ENCODE assay signal across 9 cellular contexts in the genomic region with DNA sequence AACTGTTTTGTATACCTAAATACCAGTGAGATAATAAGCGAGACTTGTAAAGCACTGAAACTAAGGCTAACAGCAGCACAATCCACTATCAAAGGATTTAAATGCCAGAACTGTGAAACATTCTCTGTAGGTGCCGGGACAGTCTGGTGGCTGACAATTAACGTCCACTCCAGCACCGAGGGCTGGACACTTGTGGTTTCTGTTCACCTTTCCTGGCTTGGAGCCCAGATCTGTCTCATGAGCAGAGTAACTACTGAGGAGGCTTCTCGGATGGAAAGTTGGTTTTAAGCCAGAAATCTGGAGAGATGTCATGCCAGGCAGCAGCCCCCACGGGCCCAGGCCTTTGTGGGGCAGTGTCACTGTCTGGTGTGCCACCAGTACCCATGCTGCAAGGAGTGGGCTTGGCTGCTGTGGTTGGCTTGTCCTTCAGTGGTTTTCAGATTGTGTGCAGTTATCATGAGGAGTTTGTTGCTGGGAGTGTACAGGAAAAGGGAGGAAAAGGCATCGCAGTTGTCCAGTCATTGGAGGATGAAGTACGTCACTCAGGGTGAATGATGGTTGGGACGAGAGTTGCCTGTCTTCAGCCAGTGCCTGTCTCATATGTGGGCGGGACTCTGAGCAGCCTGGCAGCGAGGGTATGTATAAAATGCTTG. TPM values are rescaled to one million over a fixed set of nuclear protein-coding genes. Genes with fewer than 3 reads are reported as not detected.
A peak's percentile ranks its signal among the peaks of the same experiment; 100 is the strongest.
DNase-seq lines count a peak whose midpoint lies in the region; ATAC-seq, FAIRE-seq and TF ChIP-seq lines count a peak whose summit lies in the region.
"Had no signal": no experiment of that assay in that cellular context is flagged by ENCODE, and none has a peak within 500 bp of the region (broad histone marks: within the 10 kb centered on the region; RNA-seq: fewer than 3 reads in every experiment).

No MANE protein-coding gene starts in this region.

- ATAC-seq in HG02870 (IDR thresholded peaks at IDR 0.05; ENCODE audit: unreplicated experiment) (no peak), GM19455 (IDR thresholded peaks at IDR 0.05; ENCODE audit: unreplicated experiment) (no peak)

- H3K27me3 ChIP-seq in astrocyte (ENCODE audit: insufficient read depth, low read length), result no peaks in the 10 kb centered on the region

- H3K79me2 ChIP-seq in astrocyte (ENCODE audit: insufficient read depth, low read length), result no peaks in the 10 kb centered on the region

- H2AFZ ChIP-seq in astrocyte (ENCODE audit: low read depth, low read length), result no peak overlapping the region

- FAIRE-seq in astrocyte (lab: Jason Lieb, UNC), result peak; percentile 50
- FAIRE-seq: GM19239 had no signal

- peak overlapping the region; percentile 75 for H3K4me2 ChIP-seq in astrocyte (ENCODE audit: low read length)

- H3K4me1 ChIP-seq in astrocyte (ENCODE audit: insufficient read depth, low read length), result peaks cover 20% of the 10 kb centered on the region

- H3K27me3 Mint-ChIP-seq in astrocyte (ENCODE audit: low read depth, unreplicated experiment), result no peaks in the 10 kb centered on the region

- peak overlapping the region; percentile 42 for H3K27ac Mint-ChIP-seq in astrocyte (ENCODE audit: unreplicated experiment)

- no peak for TF ChIP-seq CTCF in AG10803 (conservative IDR thresholded peaks at IDR 0.05; ENCODE audit: low read length)
- no peak for TF ChIP-seq CTCF in astrocyte (IDR thresholded peaks at IDR 0.05; ENCODE audit: insufficient read depth, low read depth, low read length)

- DNase-seq in AG10803 (ENCODE audit: low read depth) (peak; percentile 20), LHCN-M2 (ENCODE audit: low read depth) (peak; percentile 36), astrocyte (ENCODE audit: low read depth) (peak; percentile 83), kidney glomerular epithelial cell (lab: John Stamatoyannopoulos, UW) (peak; percentile 97), GOT3 (lab: John Stamatoyannopoulos, UW) (no peak)
- DNase-seq in activated CD4-positive, alpha-beta T cell treated with anti-CD3 and anti-CD28 coated beads, Interleukin-2, amount 50 U/mL, for 48 hours, result no peak

- H4K20me1 ChIP-seq in astrocyte (ENCODE audit: insufficient read depth, low read length), result peaks cover 63% of the 10 kb centered on the region

- H3K4me1 Mint-ChIP-seq in astrocyte (ENCODE audit: low read depth, unreplicated experiment), result peaks cover 39% of the 10 kb centered on the region

- H3K4me3 ChIP-seq in AG10803 (ENCODE audit: low read length) (no peak overlapping the region), astrocyte (ENCODE audit: insufficient read depth, low read depth, low read length) (no peak overlapping the region)

- H3K36me3 ChIP-seq in astrocyte (ENCODE audit: insufficient read depth, low read length), result peaks cover 44% of the 10 kb centered on the region

- H3K9me3 ChIP-seq in astrocyte (ENCODE audit: insufficient read depth, low read depth, low read length), result no peaks in the 10 kb centered on the region

- H3K9me3 Mint-ChIP-seq in astrocyte (ENCODE audit: unreplicated experiment), result no peaks in the 10 kb centered on the region

- peaks cover 43% of the 10 kb centered on the region for H3K36me3 Mint-ChIP-seq in astrocyte (ENCODE audit: low read depth, unreplicated experiment)

- H3K4me3 Mint-ChIP-seq in astrocyte (ENCODE audit: unreplicated experiment), result peak overlapping the region; percentile 58

- no peak overlapping the region for H3K9ac ChIP-seq in astrocyte (ENCODE audit: low read length)

- peak overlapping the region; percentile 36 for H3K27ac ChIP-seq in astrocyte (ENCODE audit: low read depth, low read length)

RNA-seq across cellular contexts. Expression of gene UBN1, which starts 35.5 kb away (rescaled TPM):
- 27.6 and 28.1 TPM in 2 replicates for total RNA-seq in LHCN-M2 (2014; rRNA removed)
- 13.9 TPM for polyA plus RNA-seq in LHCN-M2 (2012)
- total RNA-seq in astrocyte, result 42.9 and 45.3 TPM in 2 replicates

RNA-seq across cellular contexts. Expression of gene GLYR1, which starts 35.7 kb away (rescaled TPM):
- total RNA-seq in LHCN-M2 (2014; rRNA removed) (38.3 and 52.8 TPM in 2 replicates), astrocyte (69.9 and 77.8 TPM in 2 replicates)
- 41.8 TPM for polyA plus RNA-seq in LHCN-M2 (2012)

RNA-seq across cellular contexts. Expression of gene PPL, which starts 54.2 kb away (rescaled TPM):
- 0.13 and 0.86 TPM in 2 replicates for total RNA-seq in LHCN-M2 (2014; rRNA removed)
- 0.58 TPM for polyA plus RNA-seq in LHCN-M2 (2012)
- total RNA-seq in astrocyte, result 5.8 and 12.3 TPM in 2 replicates

Comparison
In these comparisons a context has a peak if more than half of its experiments do, and no peak if none do; other contexts are left out.
1. DNase-seq: peak in AG10803 (single experiment), LHCN-M2 (single experiment), astrocyte (single experiment) and kidney glomerular epithelial cell (single experiment); none in activated CD4-positive, alpha-beta T cell treated with anti-CD3 and anti-CD28 coated beads, Interleukin-2, amount 50 U/mL, for 48 hours (0 of 2) and GOT3 (single experiment).